ENCODE assay signal across 12 cellular contexts in the genomic region with DNA sequence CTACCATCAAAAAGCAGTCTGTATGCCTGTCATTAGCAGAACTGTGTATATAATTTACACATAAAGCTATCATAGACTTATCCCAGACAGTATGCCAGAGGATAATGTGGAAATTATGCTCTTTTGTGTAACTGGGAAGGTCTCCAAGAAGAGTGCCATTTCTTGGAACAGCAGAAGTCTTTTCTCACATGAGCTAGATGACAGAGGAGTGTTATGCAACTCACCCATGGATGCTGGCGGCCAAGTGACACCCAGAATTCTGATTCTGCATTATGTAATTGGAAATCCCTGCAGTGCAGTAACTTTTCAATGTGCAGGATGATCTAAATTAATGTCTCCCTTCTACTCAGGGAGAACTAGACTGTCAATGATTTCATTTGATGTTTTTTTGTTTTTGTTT.
DNase-seq lines count a peak whose midpoint lies in the region; ATAC-seq, FAIRE-seq and TF ChIP-seq lines count a peak whose summit lies in the region.
"Had no signal": no experiment of that assay in that cellular context is flagged by ENCODE, and none has a peak within 500 bp of the region (broad histone marks: within the 10 kb centered on the region; RNA-seq: fewer than 3 reads in every experiment).

No MANE protein-coding gene starts in this region.

- H3K27ac ChIP-seq in right cardiac atrium (ENCODE audit: low read length): no peak overlapping the region
- H3K27ac ChIP-seq in right atrium auricular region: no peak overlapping the region
- H3K27ac ChIP-seq: SK-N-MC had no signal

- H3K27me3 Mint-ChIP-seq in effector memory CD8-positive, alpha-beta T cell: no peaks in the 10 kb centered on the region
- H3K27me3 Mint-ChIP-seq in glutamatergic neuron (ENCODE audit: unreplicated experiment): no peaks in the 10 kb centered on the region

- H3K27me3 ChIP-seq in right cardiac atrium (ENCODE audit: control insufficient read depth, insufficient read depth) (no peaks in the 10 kb centered on the region), right atrium auricular region (peaks cover 0 to 3% of the 10 kb centered on the region in 2 donors)

- DNase-seq in right cardiac atrium: peak in 2 of 3 donors; percentile 32 to 63
- no peak for DNase-seq in right atrium auricular region (ENCODE audit: low spot score)
- peak; percentile 93 for DNase-seq in NCI-H2227 (lab: John Stamatoyannopoulos, UW; ENCODE audit: unreplicated experiment)
- no peak for DNase-seq in effector memory CD8-positive, alpha-beta T cell
- no peak for DNase-seq in glutamatergic neuron
- no peak for DNase-seq in D721Med (ENCODE audit: insufficient read length, low spot score)
- no peak for DNase-seq in GOT3 (lab: John Stamatoyannopoulos, UW)
- DNase-seq in NCI-H1417 treated with DMSO at 0.1 percent for 48 hours (lab: John Stamatoyannopoulos, UW): no peak
- DNase-seq: NCI-H524 treated with DMSO at 0.1 percent for 48 hours had no signal

- 38% methylated on average over 1 of the region's 1 CpG for WGBS in right cardiac atrium

- intact Hi-C loops in right cardiac atrium (cut with DNase I): no loop called here

- peak in 1 of 2 donors; percentile 36 for ATAC-seq in right cardiac atrium
- peak; percentile 37 for ATAC-seq in effector memory CD8-positive, alpha-beta T cell (replicated peaks)
- ATAC-seq: HCT116 had no signal

- no peak for FAIRE-seq in D721Med (lab: Jason Lieb, UNC)
- FAIRE-seq: keratinocyte had no signal

- H3K27ac Mint-ChIP-seq in effector memory CD8-positive, alpha-beta T cell: peak overlapping the region; percentile 91 to 94
- no peak overlapping the region for H3K27ac Mint-ChIP-seq in glutamatergic neuron (ENCODE audit: unreplicated experiment)

- TF ChIP-seq CTCF in right atrium auricular region (IDR thresholded peaks at IDR 0.05): no peak
- TF ChIP-seq CTCF in glutamatergic neuron (IDR thresholded peaks at IDR 0.05; ENCODE audit: partially characterized antibody, unreplicated experiment): no peak
- no peak for TF ChIP-seq CTCF in D721Med (IDR thresholded peaks at IDR 0.05; ENCODE audit: insufficient read depth, missing control alignments)

- no peaks in the 10 kb centered on the region for H3K36me3 ChIP-seq in right atrium auricular region

- H3K4me1 Mint-ChIP-seq in effector memory CD8-positive, alpha-beta T cell (ENCODE audit: low read depth in 2 of 2): peaks cover 35 to 65% of the 10 kb centered on the region in 2 donors
- no peaks in the 10 kb centered on the region for H3K4me1 Mint-ChIP-seq in glutamatergic neuron (ENCODE audit: low read depth, unreplicated experiment)

- H3K4me1 ChIP-seq in right cardiac atrium (ENCODE audit: control insufficient read depth, insufficient read depth, low read length) (no peaks in the 10 kb centered on the region), right atrium auricular region (no peaks in the 10 kb centered on the region)

- H3K4me3 ChIP-seq in right cardiac atrium (ENCODE audit: low read length) (no peak overlapping the region), right atrium auricular region (no peak overlapping the region)
- H3K4me3 ChIP-seq: SK-N-MC had no signal

- peak overlapping the region; percentile 75 to 76 for H3K4me3 Mint-ChIP-seq in effector memory CD8-positive, alpha-beta T cell
- H3K4me3 Mint-ChIP-seq in glutamatergic neuron (ENCODE audit: unreplicated experiment): no peak overlapping the region

- H3K36me3 Mint-ChIP-seq in effector memory CD8-positive, alpha-beta T cell (ENCODE audit: insufficient read depth): no peaks in the 10 kb centered on the region
- no peaks in the 10 kb centered on the region for H3K36me3 Mint-ChIP-seq in glutamatergic neuron (ENCODE audit: unreplicated experiment)

- H3K9me3 Mint-ChIP-seq in effector memory CD8-positive, alpha-beta T cell: no peaks in the 10 kb centered on the region
- H3K9me3 Mint-ChIP-seq in glutamatergic neuron (ENCODE audit: unreplicated experiment): no peaks in the 10 kb centered on the region

- H3K9me3 ChIP-seq in right cardiac atrium (ENCODE audit: control insufficient read depth, low read length) (no peaks in the 10 kb centered on the region), right atrium auricular region (no peaks in the 10 kb centered on the region)

Comparison
In these comparisons a context has a peak if more than half of its experiments do, and no peak if none do; other contexts are left out.
1. DNase-seq: peak in right cardiac atrium (2 of 3) and NCI-H2227 (single experiment); none in right atrium auricular region (single experiment), effector memory CD8-positive, alpha-beta T cell (0 of 3), glutamatergic neuron (single experiment), D721Med (single experiment), GOT3 (single experiment) and NCI-H1417 treated with DMSO at 0.1 percent for 48 hours (single experiment).